18 cellular contexts compared by ENCODE assay signal in the genomic region with DNA sequence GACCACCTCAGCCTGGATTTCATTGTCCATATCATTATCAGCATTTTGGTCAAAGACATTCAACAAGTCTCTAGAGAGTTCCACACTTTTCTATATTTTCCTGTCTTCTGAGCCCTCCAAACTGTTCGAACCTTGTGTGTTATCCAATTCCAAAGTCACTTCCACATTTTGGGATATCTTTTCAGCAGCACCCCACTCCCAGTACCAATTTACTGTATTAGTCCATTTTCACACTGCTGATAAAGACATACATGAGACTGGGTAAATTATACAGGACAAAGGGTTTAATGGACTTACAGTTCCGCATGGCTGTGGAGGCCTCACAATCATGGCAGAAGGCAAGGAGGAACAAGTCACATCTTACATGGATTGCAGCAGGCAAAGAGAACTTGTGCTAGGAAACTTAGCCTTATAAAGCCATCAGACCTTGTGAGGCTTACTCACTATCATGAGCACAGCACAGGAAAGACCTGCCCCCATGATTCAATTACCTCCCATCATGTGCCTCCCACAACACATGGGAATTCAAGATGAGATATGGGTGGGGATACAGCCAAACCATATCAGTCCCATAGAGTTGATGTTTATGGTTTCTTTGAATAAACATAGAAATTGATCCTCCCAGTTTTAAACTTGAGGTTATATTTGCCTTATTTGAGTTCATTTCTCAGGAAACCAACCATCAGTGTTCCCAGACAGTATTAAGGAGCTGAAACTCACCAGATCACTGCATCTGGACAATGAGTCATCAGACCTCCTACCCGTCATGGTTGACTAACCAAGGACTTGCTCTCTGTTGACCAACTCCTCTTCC.
DNase-seq lines count a peak whose midpoint lies in the region; ATAC-seq and TF ChIP-seq lines count a peak whose summit lies in the region.
"Had no signal": no experiment of that assay in that cellular context is flagged by ENCODE, and none has a peak within 500 bp of the region (broad histone marks: within the 10 kb centered on the region; RNA-seq: fewer than 3 reads in every experiment).

No MANE protein-coding gene starts in this region.

- no peaks in the 10 kb centered on the region for H3K27me3 ChIP-seq in AG04450 (ENCODE audit: control insufficient read depth, insufficient read depth, low read length)
- H3K27me3 ChIP-seq: sigmoid colon had no signal

- POLR2A ChIA-PET in AG04450 (lab: Yijun Ruan, JAX) (no interaction called here), HEK293 (lab: Yijun Ruan, JAX) (no interaction called here), HEK293T (lab: Yijun Ruan, JAX) (no interaction called here)

- no peaks in the 10 kb centered on the region for H3K36me3 ChIP-seq in HEK293 (ENCODE audit: control insufficient read depth in 2 of 2, insufficient read depth in 1 of 2, low read length in 2 of 2)
- H3K36me3 ChIP-seq: HAP-1, sigmoid colon had no signal

- DNase-seq in AG04450 (ENCODE audit: low read depth, low spot score) (peak; percentile 61), astrocyte of the cerebellum (ENCODE audit: low read depth) (peak; percentile 50), fibroblast of villous mesenchyme (ENCODE audit: low read depth) (peak; percentile 79), DMS 273 (lab: John Stamatoyannopoulos, UW; ENCODE audit: unreplicated experiment) (no peak), HEK293T (ENCODE audit: extremely low spot score) (no peak)
- DNase-seq: activated B cell treated with CpG ODN at 0.5 μM for 24 hours, DMS 273 treated with DMSO at 0.1 percent for 48 hours, glutamatergic neuron, KG1, NCI-H510A treated with DMSO at 0.1 percent for 48 hours, PC-9, sigmoid colon, trophoblast cell had no signal

- H3K9me3 ChIP-seq in AG04450 (ENCODE audit: control insufficient read depth, insufficient read depth, low read length) (peaks cover 8% of the 10 kb centered on the region), HEK293 (ENCODE audit: control insufficient read depth, insufficient read depth, low read depth, low read length) (no peaks in the 10 kb centered on the region)

- TF ChIP-seq CTCF in AG04450 (IDR thresholded peaks at IDR 0.05; ENCODE audit: low read depth, low read length), result no peak
- TF ChIP-seq CTCF in HEK293 (tag by site-specific recombination; IDR thresholded peaks at IDR 0.05), result no peak
- TF ChIP-seq CTCF in astrocyte of the cerebellum (IDR thresholded peaks at IDR 0.05; ENCODE audit: low read depth, low read length, missing control alignments), result no peak
- no peak for TF ChIP-seq CTCF in fibroblast of villous mesenchyme (IDR thresholded peaks at IDR 0.05; ENCODE audit: insufficient read depth, low read depth, low read length)

- no peak overlapping the region for H3K4me3 ChIP-seq in AG04450 (ENCODE audit: low read depth, low read length)
- no peak overlapping the region for H3K4me3 ChIP-seq in HEK293 (ENCODE audit: low read depth, low read length)
- H3K4me3 ChIP-seq in astrocyte of the cerebellum (ENCODE audit: low read depth, low read length), result no peak overlapping the region
- H3K4me3 ChIP-seq in fibroblast of villous mesenchyme (ENCODE audit: low read depth, low read length), result no peak overlapping the region
- H3K4me3 ChIP-seq: HAP-1, PC-9, sigmoid colon had no signal

- H3K27ac ChIP-seq in AG04450 (ENCODE audit: low read depth, low read length) (peak overlapping the region; percentile 62), HEK293 (ENCODE audit: extremely low read depth, low read depth, low read length) (no peak overlapping the region)
- H3K27ac ChIP-seq: PC-9, sigmoid colon had no signal

- H3K4me1 ChIP-seq in HEK293 (ENCODE audit: control insufficient read depth, insufficient read depth, low read length), result no peaks in the 10 kb centered on the region
- H3K4me1 ChIP-seq: HAP-1, sigmoid colon had no signal

- CTCF ChIA-PET in AG04450 (lab: Charles Lee) (no interaction called here), HEK293 (lab: Yijun Ruan, JAX) (no interaction called here), HEK293T (lab: Yijun Ruan, JAX) (no interaction called here)

- in situ Hi-C loops in astrocyte of the cerebellum (cut with HindIII; ENCODE audit: low sequenced_read_pairs), result no loop called here

- ATAC-seq in GM18861 (IDR thresholded peaks at IDR 0.05; ENCODE audit: unreplicated experiment), result no peak
- no peak for ATAC-seq in GM19452 (IDR thresholded peaks at IDR 0.05; ENCODE audit: unreplicated experiment)
- ATAC-seq: stimulated activated effector memory CD8-positive, alpha-beta T cell treated with anti-CD3 and anti-CD28 coated beads, Interleukin-12 subunit alpha, Interleukin-12 subunit beta, amount 100 ng/mL, for 72 hours had no signal

TF ChIP-seq in HEK293, 187 proteins besides CTCF, POLR2A, EP300 and RAD21:
- TF ChIP-seq GLI2 (tag by site-specific recombination; IDR thresholded peaks at IDR 0.05; ENCODE audit: borderline replicate concordance, low read depth) (no peak), ZNF707 (tag by site-specific recombination; IDR thresholded peaks at IDR 0.05) (peak; percentile 88), EGR2 (tag by site-specific recombination; IDR thresholded peaks at IDR 0.05; ENCODE audit: low read depth) (0 out of 2 replicates have a peak, but pooled peaks have one; percentile 17), SP2 (tag by site-specific recombination; IDR thresholded peaks at IDR 0.05) (no peak), ZNF670 (tag by site-specific recombination; IDR thresholded peaks at IDR 0.05; ENCODE audit: low read depth) (no peak), GFI1B (tag by site-specific recombination; IDR thresholded peaks at IDR 0.05) (no peak)
- TF ChIP-seq, protein P1, sequence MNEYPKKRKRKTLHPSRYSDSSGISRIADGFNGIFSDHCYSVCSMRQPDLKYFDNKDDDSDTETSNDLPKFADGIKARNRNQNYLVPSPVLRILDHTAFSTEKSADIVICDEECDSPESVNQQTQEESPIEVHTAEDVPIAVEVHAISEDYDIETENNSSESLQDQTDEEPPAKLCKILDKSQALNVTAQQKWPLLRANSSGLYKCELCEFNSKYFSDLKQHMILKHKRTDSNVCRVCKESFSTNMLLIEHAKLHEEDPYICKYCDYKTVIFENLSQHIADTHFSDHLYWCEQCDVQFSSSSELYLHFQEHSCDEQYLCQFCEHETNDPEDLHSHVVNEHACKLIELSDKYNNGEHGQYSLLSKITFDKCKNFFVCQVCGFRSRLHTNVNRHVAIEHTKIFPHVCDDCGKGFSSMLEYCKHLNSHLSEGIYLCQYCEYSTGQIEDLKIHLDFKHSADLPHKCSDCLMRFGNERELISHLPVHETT (tag by site-specific recombination; IDR thresholded peaks at IDR 0.05), result no peak

TF ChIP-seq in HEK293T, 16 proteins besides CTCF, POLR2A, EP300 and RAD21:
- no peak for TF ChIP-seq HDGF (IDR thresholded peaks at IDR 0.05; ENCODE audit: borderline replicate concordance)
- TF ChIP-seq, protein P2, sequence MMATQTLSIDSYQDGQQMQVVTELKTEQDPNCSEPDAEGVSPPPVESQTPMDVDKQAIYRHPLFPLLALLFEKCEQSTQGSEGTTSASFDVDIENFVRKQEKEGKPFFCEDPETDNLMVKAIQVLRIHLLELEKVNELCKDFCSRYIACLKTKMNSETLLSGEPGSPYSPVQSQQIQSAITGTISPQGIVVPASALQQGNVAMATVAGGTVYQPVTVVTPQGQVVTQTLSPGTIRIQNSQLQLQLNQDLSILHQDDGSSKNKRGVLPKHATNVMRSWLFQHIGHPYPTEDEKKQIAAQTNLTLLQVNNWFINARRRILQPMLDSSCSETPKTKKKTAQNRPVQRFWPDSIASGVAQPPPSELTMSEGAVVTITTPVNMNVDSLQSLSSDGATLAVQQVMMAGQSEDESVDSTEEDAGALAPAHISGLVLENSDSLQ (IDR thresholded peaks at IDR 0.05), result no peak
- no peak for TF ChIP-seq NFRKB (IDR thresholded peaks at IDR 0.05)
- no peak for TF ChIP-seq SP1 (IDR thresholded peaks at IDR 0.05)

Comparison
In these comparisons a context has a peak if more than half of its experiments do, and no peak if none do; other contexts are left out.
1. DNase-seq: peak in AG04450 (single experiment), astrocyte of the cerebellum (single experiment) and fibroblast of villous mesenchyme (single experiment); none in DMS 273 (single experiment) and HEK293T (single experiment).